In genomic region chr5:466661-467310, GRCh38 we compare ENCODE assay signal across 23 cellular contexts. TPM values are rescaled to one million over a fixed set of nuclear protein-coding genes. Genes with fewer than 3 reads are reported as not detected.
A peak's percentile ranks its signal among the peaks of the same experiment; 100 is the strongest.
DNase-seq lines count a peak whose midpoint lies in the region; ATAC-seq, FAIRE-seq and TF ChIP-seq lines count a peak whose summit lies in the region.
"Had no signal": no experiment of that assay in that cellular context is flagged by ENCODE, and none has a peak within 500 bp of the region (broad histone marks: within the 10 kb centered on the region; RNA-seq: fewer than 3 reads in every experiment).

No MANE protein-coding gene starts in this region.

- H2BK20ac ChIP-seq in H1 (ENCODE audit: low read length): no peak overlapping the region

- 93% methylated on average over 30 of the region's 30 CpGs; no CpG with 5 or more reads in 1 of the 2 experiments for WGBS in H1 (ENCODE audit: extremely low coverage in 1 of 2, insufficient coverage in 1 of 2, insufficient read length in 1 of 2, insufficient replicate concordance in 2 of 2, low coverage in 1 of 2, low lambda C conversion rate in 2 of 2, missing lambda C conversion rate in 1 of 2), 2 experiments

- H4K20me1 ChIP-seq in H1 (replicated peaks in 1 of 2; ENCODE audit: control insufficient read depth in 1 of 2, insufficient read depth in 2 of 2, low read length in 2 of 2) (peaks cover 2 to 11% of the 10 kb centered on the region in 2 experiments), osteoblast (ENCODE audit: insufficient read depth, low read length) (peaks cover 11% of the 10 kb centered on the region)

- H3K27ac Mint-ChIP-seq in activated CD8-positive, alpha-beta T cell treated with anti-CD3 and anti-CD28 coated beads for 36 hours: peak overlapping the region; percentile 52
- H3K27ac Mint-ChIP-seq in activated CD8-positive, alpha-beta T cell treated with anti-CD3 and anti-CD28 coated beads, Interleukin-2, amount 10 ng/mL, durations not matched to agents 7 days and 5 days: no peak overlapping the region
- no peak overlapping the region for H3K27ac Mint-ChIP-seq in CD14-positive monocyte
- H3K27ac Mint-ChIP-seq: nephron had no signal

- DNase-seq in activated CD8-positive, alpha-beta T cell treated with anti-CD3 and anti-CD28 coated beads for 36 hours: no peak
- no peak for DNase-seq in activated CD8-positive, alpha-beta T cell treated with anti-CD3 and anti-CD28 coated beads, Interleukin-2, amount 10 ng/mL, durations not matched to agents 7 days and 5 days
- DNase-seq in CD14-positive monocyte (ENCODE audit: low spot score): peak; percentile 43
- no peak for DNase-seq in H1 (ENCODE audit: low read depth in 1 of 2, low spot score in 2 of 2)
- peak; percentile 57 for DNase-seq in osteoblast (ENCODE audit: insufficient read length, low spot score, missing footprints)
- DNase-seq in H54 (ENCODE audit: insufficient read length, low spot score): no peak
- DNase-seq: BE2C; Caco-2; cerebellar nuclear complex; effector memory CD4-positive, alpha-beta T cell; esophagus squamous epithelium; Karpas-422; NCI-H1930; NCI-H2227 treated with DMSO at 0.1 percent for 48 hours; PC-9 had no signal

- no peak overlapping the region for H3K18ac ChIP-seq in H1 (ENCODE audit: extremely low read depth, low read length)

- no peak overlapping the region for H3K4me3 Mint-ChIP-seq in activated CD8-positive, alpha-beta T cell treated with anti-CD3 and anti-CD28 coated beads for 36 hours
- H3K4me3 Mint-ChIP-seq in activated CD8-positive, alpha-beta T cell treated with anti-CD3 and anti-CD28 coated beads, Interleukin-2, amount 10 ng/mL, durations not matched to agents 7 days and 5 days: no peak overlapping the region
- H3K4me3 Mint-ChIP-seq in CD14-positive monocyte: no peak overlapping the region
- H3K4me3 Mint-ChIP-seq: nephron had no signal

- peaks cover 0 to 11% (median 2%) of the 10 kb centered on the region in 4 experiments; a peak in 4 of 8 replicates for H3K36me3 ChIP-seq in H1 (ENCODE audit: control insufficient read depth in 2 of 4, insufficient read depth in 4 of 4, low read length in 3 of 4)
- peaks cover 39% of the 10 kb centered on the region for H3K36me3 ChIP-seq in osteoblast (ENCODE audit: insufficient read depth, low read length)

- H3K9me3 Mint-ChIP-seq in activated CD8-positive, alpha-beta T cell treated with anti-CD3 and anti-CD28 coated beads for 36 hours: no peaks in the 10 kb centered on the region
- no peaks in the 10 kb centered on the region for H3K9me3 Mint-ChIP-seq in activated CD8-positive, alpha-beta T cell treated with anti-CD3 and anti-CD28 coated beads, Interleukin-2, amount 10 ng/mL, durations not matched to agents 7 days and 5 days (ENCODE audit: insufficient read depth)
- H3K9me3 Mint-ChIP-seq in CD14-positive monocyte: no peaks in the 10 kb centered on the region
- H3K9me3 Mint-ChIP-seq: nephron had no signal

- CTCF ChIA-PET in activated CD8-positive, alpha-beta T cell treated with anti-CD3 and anti-CD28 coated beads for 36 hours (lab: Charles Lee): no interaction called here
- CTCF ChIA-PET in activated CD8-positive, alpha-beta T cell treated with anti-CD3 and anti-CD28 coated beads, Interleukin-2, amount 10 ng/mL, durations not matched to agents 7 days and 5 days (lab: Charles Lee): no interaction called here
- CTCF ChIA-PET in H1 (lab: Charles Lee; ENCODE audit: partially characterized antibody): interaction anchor here (0.8 to 4.0 kb wide), 3 partner anchors 10 to 21 kb away, joined by 3 to 14 read pairs (median 3); no protein-coding TSS in a partner anchor

- H3K79me2 ChIP-seq in H1 (ENCODE audit: control insufficient read depth in 1 of 2, insufficient read depth in 2 of 2, low read length in 2 of 2): no peaks in the 10 kb centered on the region
- peaks cover 10% of the 10 kb centered on the region for H3K79me2 ChIP-seq in osteoblast (ENCODE audit: insufficient read depth, low read length)

- intact Hi-C loops in activated CD8-positive, alpha-beta T cell treated with anti-CD3 and anti-CD28 coated beads for 36 hours (cut with micrococcal nuclease): no loop called here
- intact Hi-C loops in CD14-positive monocyte (cut with micrococcal nuclease): no loop called here

- no peak overlapping the region for H3K9ac ChIP-seq in H1 (replicated peaks in 1 of 4; ENCODE audit: extremely low read depth in 1 of 4, low read depth in 3 of 4, low read length in 3 of 4)

- H3K27ac ChIP-seq in H1 (ENCODE audit: low read depth, low read length) (no peak overlapping the region), osteoblast (ENCODE audit: low read depth, low read length) (no peak overlapping the region)
- H3K27ac ChIP-seq: esophagus squamous epithelium, gastroesophageal sphincter, PC-9, prostate gland had no signal

- no peak overlapping the region for H2AK5ac ChIP-seq in H1 (ENCODE audit: low read depth, low read length)

- H2AFZ ChIP-seq in H1 (ENCODE audit: low read length): no peak overlapping the region
- no peak overlapping the region for H2AFZ ChIP-seq in osteoblast (ENCODE audit: low read length)
- H2AFZ ChIP-seq: PC-9 had no signal

- H3K9me3 ChIP-seq in H1 (ENCODE audit: insufficient read depth in 2 of 2, low read depth in 1 of 2, low read length in 1 of 2) (no peaks in the 10 kb centered on the region), osteoblast (ENCODE audit: low read depth, low read length) (no peaks in the 10 kb centered on the region)
- H3K9me3 ChIP-seq: BE2C, Caco-2, esophagus squamous epithelium, gastroesophageal sphincter, HAP-1, prostate gland had no signal

- H3K4me1 Mint-ChIP-seq in activated CD8-positive, alpha-beta T cell treated with anti-CD3 and anti-CD28 coated beads for 36 hours (ENCODE audit: low read depth): peaks cover 47% of the 10 kb centered on the region
- H3K4me1 Mint-ChIP-seq in activated CD8-positive, alpha-beta T cell treated with anti-CD3 and anti-CD28 coated beads, Interleukin-2, amount 10 ng/mL, durations not matched to agents 7 days and 5 days (ENCODE audit: low read depth): peaks cover 35% of the 10 kb centered on the region
- peaks cover 7% of the 10 kb centered on the region for H3K4me1 Mint-ChIP-seq in CD14-positive monocyte

- no peak overlapping the region for H2BK15ac ChIP-seq in H1 (ENCODE audit: low read length)

- no peaks in the 10 kb centered on the region for H3K23me2 ChIP-seq in H1 (ENCODE audit: low read depth, low read length)

- no peak overlapping the region for H2BK120ac ChIP-seq in H1 (replicated peaks; ENCODE audit: low read depth, low read length)

- H4K8ac ChIP-seq in H1 (ENCODE audit: extremely low read depth, insufficient read depth, low read length): peak overlapping the region; percentile 53; the same call in 1 of the 2 replicates

- H2BK5ac ChIP-seq in H1 (ENCODE audit: low read depth, low read length): no peak overlapping the region

- H3K4me2 ChIP-seq in H1 (ENCODE audit: insufficient read depth in 1 of 2, low read depth in 2 of 2, low read length in 2 of 2) (no peak overlapping the region), osteoblast (ENCODE audit: insufficient read depth, low read length) (no peak overlapping the region)
- H3K4me2 ChIP-seq: PC-9, smooth muscle cell had no signal

- no peak for ATAC-seq in activated CD8-positive, alpha-beta T cell treated with anti-CD3 and anti-CD28 coated beads for 36 hours
- ATAC-seq in activated CD8-positive, alpha-beta T cell treated with anti-CD3 and anti-CD28 coated beads, Interleukin-2, amount 10 ng/mL, durations not matched to agents 7 days and 5 days: no peak
- ATAC-seq in GM18870 (IDR thresholded peaks at IDR 0.05; ENCODE audit: unreplicated experiment) (no peak), HG03045 (IDR thresholded peaks at IDR 0.05; ENCODE audit: unreplicated experiment) (no peak)
- ATAC-seq: activated CD4-positive, CD25-positive, alpha-beta regulatory T cell treated with anti-CD3 and anti-CD28 coated beads, Interleukin-2, amount 50 U/mL, for 24 hours; gastroesophageal sphincter had no signal

- TF ChIP-seq POLR2A in H1 (IDR thresholded peaks at IDR 0.05; ENCODE audit: control extremely low read depth in 1 of 2, low read depth in 2 of 2, low read length in 2 of 2) (no peak), H54 (IDR thresholded peaks at IDR 0.05; ENCODE audit: low read depth, low read length) (no peak)

- no peak overlapping the region for H3K4ac ChIP-seq in H1 (replicated peaks; ENCODE audit: insufficient read length, low read depth, low read length)

- H3K4me3 ChIP-seq in H1 (ENCODE audit: extremely low read depth in 1 of 4, insufficient read depth in 2 of 4, low read depth in 3 of 4, low read length in 4 of 4) (no peak overlapping the region), osteoblast (ENCODE audit: insufficient read depth, low read length) (no peak overlapping the region)
- H3K4me3 ChIP-seq: esophagus squamous epithelium, gastroesophageal sphincter, HAP-1, PC-9, prostate gland, smooth muscle cell had no signal

- H3K27me3 ChIP-seq in H1 (replicated peaks in 1 of 4; ENCODE audit: control insufficient read depth in 3 of 4, extremely low read depth in 1 of 4, insufficient read depth in 3 of 4, low read length in 3 of 4) (no peaks in the 10 kb centered on the region; a peak in 2 of 7 replicates), osteoblast (ENCODE audit: insufficient read depth, low read length) (no peaks in the 10 kb centered on the region)
- H3K27me3 ChIP-seq: BE2C, esophagus squamous epithelium, gastroesophageal sphincter had no signal

- no peak overlapping the region for H2BK12ac ChIP-seq in H1 (ENCODE audit: low read depth, low read length)

- no peaks in the 10 kb centered on the region for H3K27me3 Mint-ChIP-seq in activated CD8-positive, alpha-beta T cell treated with anti-CD3 and anti-CD28 coated beads for 36 hours
- H3K27me3 Mint-ChIP-seq in activated CD8-positive, alpha-beta T cell treated with anti-CD3 and anti-CD28 coated beads, Interleukin-2, amount 10 ng/mL, durations not matched to agents 7 days and 5 days (ENCODE audit: low read depth): no peaks in the 10 kb centered on the region
- no peaks in the 10 kb centered on the region for H3K27me3 Mint-ChIP-seq in CD14-positive monocyte (ENCODE audit: low read depth in 3 of 3)

- FAIRE-seq in H1 (lab: Jason Lieb, UNC) (no peak), H54 (lab: Jason Lieb, UNC) (no peak)

- H3K23ac ChIP-seq in H1 (ENCODE audit: insufficient read length): no peak overlapping the region

- H3K79me1 ChIP-seq in H1 (ENCODE audit: low read depth, low read length): no peaks in the 10 kb centered on the region; the same call in 1 of the 2 replicates

- no peak for TF ChIP-seq RAD21 in H1 (IDR thresholded peaks at IDR 0.05 in 1 of 2, conservative IDR thresholded peaks at IDR 0.05 in 1 of 2; ENCODE audit: low read depth in 2 of 2, low read length in 2 of 2)

- no peak overlapping the region for H4K5ac ChIP-seq in H1 (ENCODE audit: insufficient read length, low read depth, low read length)

- H4K91ac ChIP-seq in H1 (replicated peaks; ENCODE audit: insufficient read length, low read length): no peak overlapping the region

- H3K36me3 Mint-ChIP-seq in activated CD8-positive, alpha-beta T cell treated with anti-CD3 and anti-CD28 coated beads for 36 hours (ENCODE audit: low read depth): peaks cover 55% of the 10 kb centered on the region
- peaks cover 48% of the 10 kb centered on the region for H3K36me3 Mint-ChIP-seq in activated CD8-positive, alpha-beta T cell treated with anti-CD3 and anti-CD28 coated beads, Interleukin-2, amount 10 ng/mL, durations not matched to agents 7 days and 5 days (ENCODE audit: low read depth)
- H3K36me3 Mint-ChIP-seq in CD14-positive monocyte: peaks cover 52 to 64% of the 10 kb centered on the region in 2 donors

- POLR2A ChIA-PET in activated CD8-positive, alpha-beta T cell treated with anti-CD3 and anti-CD28 coated beads for 36 hours (lab: Charles Lee): interaction anchor here (0.6 kb wide), 1 partner anchor 179 kb away, joined by 4 read pairs; no protein-coding TSS in a partner anchor
- POLR2A ChIA-PET in activated CD8-positive, alpha-beta T cell treated with anti-CD3 and anti-CD28 coated beads, Interleukin-2, amount 10 ng/mL, durations not matched to agents 7 days and 5 days (lab: Charles Lee): interaction anchor here (1.6 kb wide), 1 partner anchor 14 kb away, joined by 4 read pairs; no protein-coding TSS in a partner anchor
- POLR2A ChIA-PET in H1 (lab: Charles Lee; ENCODE audit: partially characterized antibody): interaction anchor here (0.7 kb wide), 1 partner anchor 302 kb away, joined by 3 read pairs; no protein-coding TSS in a partner anchor

- H3K4me1 ChIP-seq in H1 (replicated peaks in 1 of 4; ENCODE audit: control insufficient read depth in 3 of 4, insufficient read depth in 4 of 4, low read length in 3 of 4): peaks cover 0 to under 1% (median 0%) of the 10 kb centered on the region in 4 experiments; a peak in 1 of 7 replicates
- peaks cover 6% of the 10 kb centered on the region for H3K4me1 ChIP-seq in osteoblast (ENCODE audit: insufficient read depth, low read length)
- H3K4me1 ChIP-seq: BE2C, Caco-2 had no signal

- H3K14ac ChIP-seq in H1 (ENCODE audit: insufficient read length): no peak overlapping the region

- H3K56ac ChIP-seq in H1 (replicated peaks; ENCODE audit: insufficient read length, low read depth, low read length): no peak overlapping the region

- TF ChIP-seq CTCF in activated CD8-positive, alpha-beta T cell treated with anti-CD3 and anti-CD28 coated beads for 36 hours (IDR thresholded peaks at IDR 0.05): no peak
- TF ChIP-seq CTCF in CD14-positive monocyte (IDR thresholded peaks at IDR 0.05): no peak
- TF ChIP-seq CTCF in H1 (IDR thresholded peaks at IDR 0.05; ENCODE audit: control extremely low read depth in 1 of 3, insufficient read depth in 1 of 3, low read depth in 1 of 3, low read length in 3 of 3): no peak
- TF ChIP-seq CTCF in osteoblast (IDR thresholded peaks at IDR 0.05; ENCODE audit: extremely low read depth, low read depth, low read length): no peak

- no peak for TF ChIP-seq EP300 in H1 (IDR thresholded peaks at IDR 0.05; ENCODE audit: borderline replicate concordance in 1 of 2, low read depth in 2 of 2, low read length in 2 of 2)

RNA-seq across cellular contexts. Expression of gene EXOC3, which starts 23.8 kb away (rescaled TPM):
- total RNA-seq in activated CD8-positive, alpha-beta T cell treated with anti-CD3 and anti-CD28 coated beads for 36 hours: 10 to 100 TPM; 65.9 to 67.6 TPM
- 10 to 100 TPM; 62.2 to 62.3 TPM for total RNA-seq in activated CD8-positive, alpha-beta T cell treated with anti-CD3 and anti-CD28 coated beads, Interleukin-2, amount 10 ng/mL, durations not matched to agents 7 days and 5 days
- polyA plus RNA-seq in CD14-positive monocyte (10 to 100 TPM; 33.2 to 53.8 TPM), H1 (2011; rRNA removed) (14.4 and 19.5 TPM in 2 replicates)
- 27.5 and 30.0 TPM in 2 replicates for total RNA-seq in H1 (2021; fragmentation: NEBNext Ultra II Directional; extraction: Animal tissue kit (Norgen Biotek cat#: 25700))
- 17.3 TPM for polyA plus RNA-seq in H1 (2011; cell fraction: cytosol; rRNA removed)
- polyA plus RNA-seq in H1 (2011; cell fraction: nucleus; rRNA removed): 38.7 TPM
- polyA plus RNA-seq in H1 (2012, experiment 1 of 2): 24.9 to 34.9 TPM (median 31.8 TPM) in 4 replicates
- polyA plus RNA-seq in H1 (2012, experiment 2 of 2): 19.3 TPM
- 16.3 TPM for polyA plus RNA-seq in H1 (2013, experiment 1 of 2)
- 14.9 TPM for polyA plus RNA-seq in H1 (2013, experiment 2 of 2)
- polyA minus RNA-seq in H1 (2011; rRNA and poly(A)+ RNA removed): 16.7 and 19.2 TPM in 2 replicates
- polyA minus RNA-seq in H1 (2011; cell fraction: cytosol; rRNA and poly(A)+ RNA removed): 12.9 TPM
- 14.7 TPM for polyA minus RNA-seq in H1 (2011; cell fraction: nucleus; rRNA and poly(A)+ RNA removed)
- 39.8 and 49.2 TPM in 2 replicates for total RNA-seq in osteoblast

RNA-seq across cellular contexts. Expression of gene SLC9A3, which starts 57.5 kb away (rescaled TPM):
- 1 to 10 TPM; 3.2 to 3.3 TPM for total RNA-seq in activated CD8-positive, alpha-beta T cell treated with anti-CD3 and anti-CD28 coated beads for 36 hours
- total RNA-seq in activated CD8-positive, alpha-beta T cell treated with anti-CD3 and anti-CD28 coated beads, Interleukin-2, amount 10 ng/mL, durations not matched to agents 7 days and 5 days: 1 to 10 TPM; 1.6 to 1.9 TPM
- under 1 TPM; 0.31 to 0.42 TPM for polyA plus RNA-seq in CD14-positive monocyte
- total RNA-seq in H1 (2021; fragmentation: NEBNext Ultra II Directional; extraction: Animal tissue kit (Norgen Biotek cat#: 25700)): 0.95 and 1.1 TPM in 2 replicates
- 1.0 and 1.3 TPM in 2 replicates for polyA plus RNA-seq in H1 (2011; rRNA removed)
- polyA plus RNA-seq in H1 (2011; cell fraction: cytosol; rRNA removed): 1.4 TPM
- 1.9 TPM for polyA plus RNA-seq in H1 (2011; cell fraction: nucleus; rRNA removed)
- 1.1 to 1.3 TPM (median 1.2 TPM) in 4 replicates for polyA plus RNA-seq in H1 (2012, experiment 1 of 2)
- polyA plus RNA-seq in H1 (2012, experiment 2 of 2): 1.6 TPM
- polyA plus RNA-seq in H1 (2013, experiment 1 of 2): 1.5 TPM
- 1.2 TPM for polyA plus RNA-seq in H1 (2013, experiment 2 of 2)
- polyA minus RNA-seq in H1 (2011; rRNA and poly(A)+ RNA removed): 0.46 and 0.47 TPM in 2 replicates
- 0.95 TPM for polyA minus RNA-seq in H1 (2011; cell fraction: cytosol; rRNA and poly(A)+ RNA removed)
- 1.4 TPM for polyA minus RNA-seq in H1 (2011; cell fraction: nucleus; rRNA and poly(A)+ RNA removed)
- total RNA-seq in osteoblast: 1.2 and 1.4 TPM in 2 replicates

Comparison
In these comparisons a context has a peak if more than half of its experiments do, and no peak if none do; other contexts are left out.
1. DNase-seq: peak in CD14-positive monocyte (single experiment) and osteoblast (single experiment); none in activated CD8-positive, alpha-beta T cell treated with anti-CD3 and anti-CD28 coated beads for 36 hours (single experiment), activated CD8-positive, alpha-beta T cell treated with anti-CD3 and anti-CD28 coated beads, Interleukin-2, amount 10 ng/mL, durations not matched to agents 7 days and 5 days (single experiment), H1 (0 of 2) and H54 (single experiment).